ENCODE assay signal across 17 cellular contexts in genomic region chr5:139738777-139739611, GRCh38. TPM values are rescaled to one million over a fixed set of nuclear protein-coding genes. Genes with fewer than 3 reads are reported as not detected.
DNase-seq lines count a peak whose midpoint lies in the region; ATAC-seq, FAIRE-seq and TF ChIP-seq lines count a peak whose summit lies in the region.
"Had no signal": no experiment of that assay in that cellular context is flagged by ENCODE, and none has a peak within 500 bp of the region (broad histone marks: within the 10 kb centered on the region; RNA-seq: fewer than 3 reads in every experiment).

No MANE protein-coding gene starts in this region.

- H3K79me1 ChIP-seq in H1 (ENCODE audit: low read depth, low read length): no peaks in the 10 kb centered on the region

- H3K23me2 ChIP-seq in H1 (ENCODE audit: low read depth, low read length): peaks cover 3% of the 10 kb centered on the region; the same call in 1 of the 2 replicates

- H2BK15ac ChIP-seq in H1 (ENCODE audit: low read length): 0 out of 2 replicates have a peak overlapping the region, but pooled peaks have one; percentile 24

- no peak overlapping the region for H2AFZ ChIP-seq in H1 (ENCODE audit: low read length)
- no peak overlapping the region for H2AFZ ChIP-seq in osteoblast (ENCODE audit: low read length)

- peak overlapping the region; percentile 24; the same call in 1 of the 2 replicates for H2BK20ac ChIP-seq in H1 (ENCODE audit: low read length)

- H3K9ac ChIP-seq in H1 (replicated peaks in 1 of 4; ENCODE audit: extremely low read depth in 1 of 4, low read depth in 3 of 4, low read length in 3 of 4): no peak overlapping the region

- no peak for TF ChIP-seq EP300 in H1 (IDR thresholded peaks at IDR 0.05; ENCODE audit: borderline replicate concordance in 1 of 2, low read depth in 2 of 2, low read length in 2 of 2)

- no peak for TF ChIP-seq RAD21 in H1 (IDR thresholded peaks at IDR 0.05 in 1 of 2, conservative IDR thresholded peaks at IDR 0.05 in 1 of 2; ENCODE audit: low read depth in 2 of 2, low read length in 2 of 2)

- H4K91ac ChIP-seq in H1 (replicated peaks; ENCODE audit: insufficient read length, low read length): peak overlapping the region; percentile 94

- H3K36me3 ChIP-seq in H1 (ENCODE audit: control insufficient read depth in 2 of 4, insufficient read depth in 4 of 4, low read length in 3 of 4) (no peaks in the 10 kb centered on the region), osteoblast (ENCODE audit: insufficient read depth, low read length) (no peaks in the 10 kb centered on the region)
- H3K36me3 ChIP-seq: brain microvascular endothelial cell had no signal

- FAIRE-seq in H1 (lab: Jason Lieb, UNC): no peak
- FAIRE-seq: keratinocyte had no signal

- no peak overlapping the region for H3K4me3 Mint-ChIP-seq in activated T-helper 2 cell treated with anti-CD3 and anti-CD28 coated beads, Interferon-gamma antibody, Interleukin-2, Interleukin-4, amounts not matched to agents 10 μg/mL and 5 μg/mL and 100 μg/mL, durations not matched to agents 14 hours and 24 hours and 36 hours (ENCODE audit: low read depth)
- H3K4me3 Mint-ChIP-seq: T-helper 17 cell had no signal

- peak overlapping the region; percentile 14 for H3K27ac ChIP-seq in RWPE1
- no peak overlapping the region for H3K27ac ChIP-seq in H1 (ENCODE audit: low read depth, low read length)
- no peak overlapping the region for H3K27ac ChIP-seq in osteoblast (ENCODE audit: low read depth, low read length)
- H3K27ac ChIP-seq: brain microvascular endothelial cell had no signal

- no peaks in the 10 kb centered on the region for H4K20me1 ChIP-seq in H1 (replicated peaks in 1 of 2; ENCODE audit: control insufficient read depth in 1 of 2, insufficient read depth in 2 of 2, low read length in 2 of 2)
- no peaks in the 10 kb centered on the region for H4K20me1 ChIP-seq in osteoblast (ENCODE audit: insufficient read depth, low read length)

- peaks cover 1% of the 10 kb centered on the region for H3K27me3 Mint-ChIP-seq in activated T-helper 2 cell treated with anti-CD3 and anti-CD28 coated beads, Interferon-gamma antibody, Interleukin-2, Interleukin-4, amounts not matched to agents 10 μg/mL and 5 μg/mL and 100 μg/mL, durations not matched to agents 14 hours and 24 hours and 36 hours (ENCODE audit: low read depth)
- H3K27me3 Mint-ChIP-seq: T-helper 17 cell had no signal

- 0 out of 2 replicates have a peak overlapping the region, but pooled peaks have one; percentile 51 for H3K18ac ChIP-seq in H1 (ENCODE audit: extremely low read depth, low read length)

- no peaks in the 10 kb centered on the region for H3K4me1 Mint-ChIP-seq in activated T-helper 2 cell treated with anti-CD3 and anti-CD28 coated beads, Interferon-gamma antibody, Interleukin-2, Interleukin-4, amounts not matched to agents 10 μg/mL and 5 μg/mL and 100 μg/mL, durations not matched to agents 14 hours and 24 hours and 36 hours (ENCODE audit: low read depth)

- CTCF ChIA-PET in RWPE1 (lab: Yijun Ruan, JAX) (interaction anchor here (0.5 to 1.2 kb wide), 3 partner anchors 25 to 222 kb away, joined by 4 to 11 read pairs (median 4); no protein-coding TSS in a partner anchor), H1 (lab: Charles Lee; ENCODE audit: partially characterized antibody) (interaction anchor here (1.0 to 5.0 kb wide), 10 partner anchors 9 to 105 kb away, joined by 3 to 39 read pairs (median 4); no protein-coding TSS in a partner anchor)

- peak overlapping the region; percentile 97 for H3K4ac ChIP-seq in H1 (replicated peaks; ENCODE audit: insufficient read length, low read depth, low read length)

- H4K8ac ChIP-seq in H1 (ENCODE audit: extremely low read depth, insufficient read depth, low read length): peak overlapping the region; percentile 12

- peak; percentile 32 for DNase-seq in COR-L47 (lab: John Stamatoyannopoulos, UW)
- DNase-seq in RWPE1 (ENCODE audit: low spot score): no peak
- DNase-seq in H1 (ENCODE audit: low read depth in 1 of 2, low spot score in 2 of 2): no peak
- peak; percentile 45 for DNase-seq in osteoblast (ENCODE audit: insufficient read length, low spot score, missing footprints)
- DNase-seq in DMS114 treated with DMSO at 0.1 percent for 48 hours (lab: John Stamatoyannopoulos, UW; ENCODE audit: unreplicated experiment): no peak
- DNase-seq in activated T-helper 2 cell treated with anti-CD3 and anti-CD28 coated beads, Interferon-gamma antibody, Interleukin-2, Interleukin-4, amounts not matched to agents 10 μg/mL and 5 μg/mL and 100 μg/mL, durations not matched to agents 14 hours and 24 hours and 36 hours (ENCODE audit: low spot score): no peak
- DNase-seq in iPS-NIHi7 (ENCODE audit: extremely low spot score): no peak
- DNase-seq: activated gamma-delta T cell treated with Interleukin-2 at 50 U/mL for 16 hours; brain microvascular endothelial cell; Caco-2; effector CD8-positive, alpha-beta T cell; NCI-H187; NCI-H446; right cardiac atrium; T-helper 17 cell had no signal

- H2AK5ac ChIP-seq in H1 (ENCODE audit: low read depth, low read length): peak overlapping the region; percentile 87; the same call in 1 of the 2 replicates

- no peaks in the 10 kb centered on the region for H3K9me3 Mint-ChIP-seq in activated T-helper 2 cell treated with anti-CD3 and anti-CD28 coated beads, Interferon-gamma antibody, Interleukin-2, Interleukin-4, amounts not matched to agents 10 μg/mL and 5 μg/mL and 100 μg/mL, durations not matched to agents 14 hours and 24 hours and 36 hours

- no peak overlapping the region for H3K27ac Mint-ChIP-seq in activated T-helper 2 cell treated with anti-CD3 and anti-CD28 coated beads, Interferon-gamma antibody, Interleukin-2, Interleukin-4, amounts not matched to agents 10 μg/mL and 5 μg/mL and 100 μg/mL, durations not matched to agents 14 hours and 24 hours and 36 hours

- H3K4me3 ChIP-seq in H1 (ENCODE audit: extremely low read depth in 1 of 4, insufficient read depth in 2 of 4, low read depth in 3 of 4, low read length in 4 of 4) (no peak overlapping the region), osteoblast (ENCODE audit: insufficient read depth, low read length) (no peak overlapping the region)

- H3K36me3 Mint-ChIP-seq in activated T-helper 2 cell treated with anti-CD3 and anti-CD28 coated beads, Interferon-gamma antibody, Interleukin-2, Interleukin-4, amounts not matched to agents 10 μg/mL and 5 μg/mL and 100 μg/mL, durations not matched to agents 14 hours and 24 hours and 36 hours (ENCODE audit: low read depth): no peaks in the 10 kb centered on the region

- H3K56ac ChIP-seq in H1 (replicated peaks; ENCODE audit: insufficient read length, low read depth, low read length): no peak overlapping the region

- no peak for ATAC-seq in HG02870 (IDR thresholded peaks at IDR 0.05; ENCODE audit: unreplicated experiment)
- ATAC-seq: right cardiac atrium, T-helper 17 cell had no signal

- H3K9me3 ChIP-seq in H1 (ENCODE audit: insufficient read depth in 2 of 2, low read depth in 1 of 2, low read length in 1 of 2): no peaks in the 10 kb centered on the region
- H3K9me3 ChIP-seq in osteoblast (ENCODE audit: low read depth, low read length): no peaks in the 10 kb centered on the region
- H3K9me3 ChIP-seq: Caco-2 had no signal

- H3K14ac ChIP-seq in H1 (ENCODE audit: insufficient read length): no peak overlapping the region

- POLR2A ChIA-PET in RWPE1 (lab: Yijun Ruan, JAX; ENCODE audit: low non-redundant PET) (no interaction called here), H1 (lab: Charles Lee; ENCODE audit: partially characterized antibody) (interaction anchor here (1.2 to 2.5 kb wide), 4 partner anchors 8 to 48 kb away, joined by 5 to 9 read pairs (median 6); no protein-coding TSS in a partner anchor)

- no peak overlapping the region for H3K23ac ChIP-seq in H1 (ENCODE audit: insufficient read length)

- no peak for TF ChIP-seq POLR2A in H1 (IDR thresholded peaks at IDR 0.05; ENCODE audit: control extremely low read depth in 1 of 2, low read depth in 2 of 2, low read length in 2 of 2)

- WGBS in H1 (ENCODE audit: extremely low coverage in 1 of 2, insufficient coverage in 1 of 2, insufficient read length in 1 of 2, insufficient replicate concordance in 2 of 2, low coverage in 1 of 2, low lambda C conversion rate in 2 of 2, missing lambda C conversion rate in 1 of 2), 2 experiments: 84% methylated on average over 12 of the region's 12 CpGs; no CpG with 5 or more reads in 1 of the 2 experiments

- H3K4me1 ChIP-seq in H1 (replicated peaks in 1 of 4; ENCODE audit: control insufficient read depth in 3 of 4, insufficient read depth in 4 of 4, low read length in 3 of 4): peaks cover 0 to 27% (median 16%) of the 10 kb centered on the region in 4 experiments; a peak in 6 of 7 replicates
- H3K4me1 ChIP-seq in osteoblast (ENCODE audit: insufficient read depth, low read length): no peaks in the 10 kb centered on the region

- TF ChIP-seq CTCF in RWPE1 (conservative IDR thresholded peaks at IDR 0.05; ENCODE audit: low read depth): no peak
- no peak for TF ChIP-seq CTCF in H1 (IDR thresholded peaks at IDR 0.05; ENCODE audit: control extremely low read depth in 1 of 3, insufficient read depth in 1 of 3, low read depth in 1 of 3, low read length in 3 of 3)
- no peak for TF ChIP-seq CTCF in osteoblast (IDR thresholded peaks at IDR 0.05; ENCODE audit: extremely low read depth, low read depth, low read length)

- H2BK5ac ChIP-seq in H1 (ENCODE audit: low read depth, low read length): peak overlapping the region; percentile 60; the same call in 1 of the 2 replicates

- H2BK120ac ChIP-seq in H1 (replicated peaks; ENCODE audit: low read depth, low read length): peak overlapping the region; percentile 98

- H3K79me2 ChIP-seq in H1 (ENCODE audit: control insufficient read depth in 1 of 2, insufficient read depth in 2 of 2, low read length in 2 of 2) (no peaks in the 10 kb centered on the region), osteoblast (ENCODE audit: insufficient read depth, low read length) (no peaks in the 10 kb centered on the region)

- no peak overlapping the region for H4K5ac ChIP-seq in H1 (ENCODE audit: insufficient read length, low read depth, low read length)

- peaks cover 0 to 7% (median 2%) of the 10 kb centered on the region in 4 experiments; a peak in 3 of 7 replicates for H3K27me3 ChIP-seq in H1 (replicated peaks in 1 of 4; ENCODE audit: control insufficient read depth in 3 of 4, extremely low read depth in 1 of 4, insufficient read depth in 3 of 4, low read length in 3 of 4)
- H3K27me3 ChIP-seq in osteoblast (ENCODE audit: insufficient read depth, low read length): no peaks in the 10 kb centered on the region
- H3K27me3 ChIP-seq: brain microvascular endothelial cell had no signal

- H2BK12ac ChIP-seq in H1 (ENCODE audit: low read depth, low read length): peak overlapping the region; percentile 60; the same call in 1 of the 2 replicates

- intact Hi-C loops in activated T-helper 2 cell treated with anti-CD3 and anti-CD28 coated beads, Interferon-gamma antibody, Interleukin-2, Interleukin-4, amounts not matched to agents 10 μg/mL and 5 μg/mL and 100 μg/mL, durations not matched to agents 14 hours and 24 hours and 36 hours (cut with micrococcal nuclease): no loop called here

- H3K4me2 ChIP-seq in H1 (ENCODE audit: insufficient read depth in 1 of 2, low read depth in 2 of 2, low read length in 2 of 2): no peak overlapping the region
- no peak overlapping the region for H3K4me2 ChIP-seq in osteoblast (ENCODE audit: insufficient read depth, low read length)

RNA-seq across cellular contexts. Expression of gene PSD2, which starts 56.6 kb away (rescaled TPM):
- total RNA-seq in H1 (2021; fragmentation: NEBNext Ultra II Directional; extraction: Animal tissue kit (Norgen Biotek cat#: 25700)): 0.06 and 0.13 TPM in 2 replicates
- 0.14 and 0.25 TPM in 2 replicates for polyA plus RNA-seq in H1 (2011; rRNA removed)
- 0.23 TPM for polyA plus RNA-seq in H1 (2011; cell fraction: cytosol; rRNA removed)
- polyA plus RNA-seq in H1 (2011; cell fraction: nucleus; rRNA removed): 0.48 TPM
- 0.09 to 0.24 TPM (median 0.15 TPM) in 4 replicates for polyA plus RNA-seq in H1 (2012, experiment 1 of 2)
- polyA plus RNA-seq in H1 (2012, experiment 2 of 2): 0.14 TPM
- polyA plus RNA-seq in H1 (2013, experiment 1 of 2): 0.06 TPM
- polyA plus RNA-seq in H1 (2013, experiment 2 of 2): 0.09 TPM
- 0.17 TPM in 1 of 2 replicates, not detected in the other for polyA minus RNA-seq in H1 (2011; rRNA and poly(A)+ RNA removed)
- not detected for polyA minus RNA-seq in H1 (2011; cell fraction: cytosol; rRNA and poly(A)+ RNA removed)
- 0.20 TPM for polyA minus RNA-seq in H1 (2011; cell fraction: nucleus; rRNA and poly(A)+ RNA removed)
- 0.29 and 0.36 TPM in 2 replicates for total RNA-seq in osteoblast
- total RNA-seq in activated T-helper 2 cell treated with anti-CD3 and anti-CD28 coated beads, Interferon-gamma antibody, Interleukin-2, Interleukin-4, amounts not matched to agents 10 μg/mL and 5 μg/mL and 100 μg/mL, durations not matched to agents 14 hours and 24 hours and 36 hours: not detected in 2 replicates
- polyA plus RNA-seq: keratinocyte had no signal

Comparison
In these comparisons a context has a peak if more than half of its experiments do, and no peak if none do; other contexts are left out.
1. DNase-seq: peak in COR-L47 (single experiment) and osteoblast (single experiment); none in RWPE1 (single experiment), H1 (0 of 2), DMS114 treated with DMSO at 0.1 percent for 48 hours (single experiment), activated T-helper 2 cell treated with anti-CD3 and anti-CD28 coated beads, Interferon-gamma antibody, Interleukin-2, Interleukin-4, amounts not matched to agents 10 μg/mL and 5 μg/mL and 100 μg/mL, durations not matched to agents 14 hours and 24 hours and 36 hours (single experiment) and iPS-NIHi7 (single experiment).